20 cellular contexts compared by ENCODE assay signal in genomic region chrX:7027071-7027470, GRCh38.
DNase-seq lines count a peak whose midpoint lies in the region; ATAC-seq, FAIRE-seq and TF ChIP-seq lines count a peak whose summit lies in the region.
"Had no signal": no experiment of that assay in that cellular context is flagged by ENCODE, and none has a peak within 500 bp of the region (broad histone marks: within the 10 kb centered on the region; RNA-seq: fewer than 3 reads in every experiment).

No MANE protein-coding gene starts in this region.

- no peak overlapping the region; the same call in 1 of the 2 replicates for H3K4me3 ChIP-seq in Karpas-422 (ENCODE audit: low read length)
- no peak overlapping the region for H3K4me3 ChIP-seq in kidney (ENCODE audit: low read length in 2 of 2)
- H3K4me3 ChIP-seq in thyroid gland (replicated peaks in 1 of 3) = no peak overlapping the region
- no peak overlapping the region for H3K4me3 ChIP-seq in dorsolateral prefrontal cortex
- H3K4me3 ChIP-seq: BLaER1 treated with 17β-estradiol and CSF1 and Interleukin-3, amounts not matched to agents 10 nM and 100 nM; SK-N-MC had no signal

- ATAC-seq in GM18868 (IDR thresholded peaks at IDR 0.05; ENCODE audit: unreplicated experiment) = no peak
- ATAC-seq: Right ventricle myocardium inferior had no signal

- H3K9ac ChIP-seq in Karpas-422 (ENCODE audit: low read length) = no peak overlapping the region
- no peak overlapping the region for H3K9ac ChIP-seq in kidney (ENCODE audit: low read length in 2 of 2)
- H3K9ac ChIP-seq: BLaER1 treated with 17β-estradiol and CSF1 and Interleukin-3, amounts not matched to agents 10 nM and 100 nM had no signal

- TF ChIP-seq POLR2A in thyroid gland (IDR thresholded peaks at IDR 0.05) = no peak

- no peaks in the 10 kb centered on the region for H3K79me2 ChIP-seq in Karpas-422 (ENCODE audit: low read length)

- intact Hi-C loops in kidney (cut with DNase I) (no loop called here), thyroid gland (cut with DNase I) (no loop called here), dorsolateral prefrontal cortex (cut with DNase I) (no loop called here)

- H3K36me3 ChIP-seq in Karpas-422 (ENCODE audit: insufficient read depth, low read length) = no peaks in the 10 kb centered on the region
- no peaks in the 10 kb centered on the region for H3K36me3 ChIP-seq in kidney (ENCODE audit: control insufficient read depth in 1 of 2, insufficient read depth in 2 of 2, low read length in 2 of 2)
- no peaks in the 10 kb centered on the region for H3K36me3 ChIP-seq in thyroid gland
- H3K36me3 ChIP-seq: BLaER1 treated with 17β-estradiol and CSF1 and Interleukin-3, amounts not matched to agents 10 nM and 100 nM had no signal

- FAIRE-seq in kidney (lab: Jason Lieb, UNC) = peak; percentile 17
- FAIRE-seq: GM18507, GM19239 had no signal

- DNase-seq in NCI-H2081 (lab: John Stamatoyannopoulos, UW) = peak; percentile 18 to 63
- DNase-seq in NCI-H2081 treated with DMSO at 0.1 percent for 48 hours (lab: John Stamatoyannopoulos, UW) = no peak
- no peak for DNase-seq in Karpas-422
- DNase-seq in kidney = no peak
- DNase-seq in thyroid gland = peak; percentile 2 to 18
- DNase-seq in dorsolateral prefrontal cortex = no peak
- DNase-seq: 8988T; CD4-positive, alpha-beta memory T cell; GOT3; HCEC 1CT; KBM-7; NCI-H1694; NCI-H526; SW 1271 had no signal

- H3K4me2 ChIP-seq in Karpas-422 (ENCODE audit: low read depth, low read length, poor library complexity, severe bottlenecking) = peak overlapping the region; percentile 75
- H3K4me2 ChIP-seq: BLaER1 treated with 17β-estradiol and CSF1 and Interleukin-3, amounts not matched to agents 10 nM and 100 nM had no signal

- TF ChIP-seq CTCF in kidney (IDR thresholded peaks at IDR 0.05; ENCODE audit: borderline replicate concordance, extremely low read depth, insufficient read depth) (no peak), thyroid gland (IDR thresholded peaks at IDR 0.05) (no peak), dorsolateral prefrontal cortex (IDR thresholded peaks at IDR 0.05 in 54 of 56, conservative IDR thresholded peaks at IDR 0.05 in 2 of 56; ENCODE audit: low read depth in 1 of 56, partially characterized antibody in 56 of 56) (no peak)

- WGBS in thyroid gland, 2 donors = 36 to 43% methylated on average over 8 of the region's 8 CpGs

- no peaks in the 10 kb centered on the region for H3K27me3 ChIP-seq in Karpas-422 (ENCODE audit: low read length)
- no peaks in the 10 kb centered on the region for H3K27me3 ChIP-seq in thyroid gland
- no peaks in the 10 kb centered on the region for H3K27me3 ChIP-seq in dorsolateral prefrontal cortex
- H3K27me3 ChIP-seq: BLaER1 treated with 17β-estradiol and CSF1 and Interleukin-3, amounts not matched to agents 10 nM and 100 nM had no signal

- H3K27ac ChIP-seq in Karpas-422 (ENCODE audit: low read length) = peak overlapping the region; percentile 97
- H3K27ac ChIP-seq in kidney (ENCODE audit: low read depth in 2 of 2, low read length in 2 of 2) = no peak overlapping the region
- no peak overlapping the region for H3K27ac ChIP-seq in thyroid gland
- no peak overlapping the region for H3K27ac ChIP-seq in dorsolateral prefrontal cortex
- H3K27ac ChIP-seq: BLaER1 treated with 17β-estradiol and CSF1 and Interleukin-3, amounts not matched to agents 10 nM and 100 nM; SK-N-MC had no signal

- H3K9me3 ChIP-seq in Karpas-422 (ENCODE audit: low read length) = no peaks in the 10 kb centered on the region
- no peaks in the 10 kb centered on the region for H3K9me3 ChIP-seq in kidney (ENCODE audit: control insufficient read depth in 1 of 2, low read length in 2 of 2)
- no peaks in the 10 kb centered on the region for H3K9me3 ChIP-seq in thyroid gland
- H3K9me3 ChIP-seq: BLaER1 treated with 17β-estradiol and CSF1 and Interleukin-3, amounts not matched to agents 10 nM and 100 nM had no signal

- H3K4me1 ChIP-seq in Karpas-422 (ENCODE audit: low read length) (peaks cover 38% of the 10 kb centered on the region), kidney (ENCODE audit: control insufficient read depth in 1 of 2, insufficient read depth in 1 of 2, low read depth in 1 of 2, low read length in 2 of 2) (no peaks in the 10 kb centered on the region), thyroid gland (no peaks in the 10 kb centered on the region)
- H3K4me1 ChIP-seq: BLaER1 treated with 17β-estradiol and CSF1 and Interleukin-3, amounts not matched to agents 10 nM and 100 nM had no signal

- H3K9me2 ChIP-seq in Karpas-422 (replicated peaks; ENCODE audit: insufficient read depth, low read length) = no peaks in the 10 kb centered on the region

- no peaks in the 10 kb centered on the region for H4K20me1 ChIP-seq in Karpas-422 (ENCODE audit: insufficient read depth, low read depth, low read length)
- H4K20me1 ChIP-seq: BLaER1 treated with 17β-estradiol and CSF1 and Interleukin-3, amounts not matched to agents 10 nM and 100 nM had no signal

- no peak overlapping the region for H2AFZ ChIP-seq in Karpas-422 (ENCODE audit: low read length)

Comparison
In these comparisons a context has a peak if more than half of its experiments do, and no peak if none do; other contexts are left out.
1. DNase-seq: peak in NCI-H2081 (2 of 2) and thyroid gland (2 of 2); none in NCI-H2081 treated with DMSO at 0.1 percent for 48 hours (single experiment), Karpas-422 (single experiment), kidney (single experiment) and dorsolateral prefrontal cortex (0 of 10).